In genomic region chr1:111195002-111195684, GRCh38 we compare ENCODE assay signal across 15 cellular contexts. TPM values are rescaled to one million over a fixed set of nuclear protein-coding genes. Genes with fewer than 3 reads are reported as not detected.
DNase-seq lines count a peak whose midpoint lies in the region; ATAC-seq and TF ChIP-seq lines count a peak whose summit lies in the region.
"Had no signal": no experiment of that assay in that cellular context is flagged by ENCODE, and none has a peak within 500 bp of the region (broad histone marks: within the 10 kb centered on the region; RNA-seq: fewer than 3 reads in every experiment).

No MANE protein-coding gene starts in this region.

- H3K27ac ChIP-seq in coronary artery: no peak overlapping the region
- H3K27ac ChIP-seq: sigmoid colon had no signal

- peak overlapping the region; percentile 99 for H3K27ac Mint-ChIP-seq in activated T-cell treated with anti-CD3 and anti-CD28 coated beads, Interleukin-2, amount 50 U/mL, for 72 hours
- peak overlapping the region; percentile 85 to 98 for H3K27ac Mint-ChIP-seq in activated naive CD4-positive, alpha-beta T cell treated with anti-CD3 and anti-CD28 coated beads, Interleukin-2, amount 50 U/mL, for 72 hours
- peak overlapping the region; percentile 74 to 79 for H3K27ac Mint-ChIP-seq in stimulated activated naive CD8-positive, alpha-beta T cell treated with anti-CD3 and anti-CD28 coated beads, Interleukin-15, amount 100 ng/mL, for 72 hours
- H3K27ac Mint-ChIP-seq: H9 had no signal

- peaks cover 83% of the 10 kb centered on the region for H3K4me1 Mint-ChIP-seq in activated T-cell treated with anti-CD3 and anti-CD28 coated beads, Interleukin-2, amount 50 U/mL, for 72 hours (ENCODE audit: low read depth)
- H3K4me1 Mint-ChIP-seq in stimulated activated naive CD8-positive, alpha-beta T cell treated with anti-CD3 and anti-CD28 coated beads, Interleukin-15, amount 100 ng/mL, for 72 hours: peaks cover 78% of the 10 kb centered on the region

- H3K4me3 Mint-ChIP-seq in activated T-cell treated with anti-CD3 and anti-CD28 coated beads, Interleukin-2, amount 50 U/mL, for 72 hours: peak overlapping the region; percentile 93 to 98
- H3K4me3 Mint-ChIP-seq in stimulated activated naive CD8-positive, alpha-beta T cell treated with anti-CD3 and anti-CD28 coated beads, Interleukin-15, amount 100 ng/mL, for 72 hours: peak overlapping the region; percentile 87 to 98
- H3K4me3 Mint-ChIP-seq: H9 had no signal

- DNase-seq in activated T-cell treated with anti-CD3 and anti-CD28 coated beads, Interleukin-2, amount 50 U/mL, for 72 hours: no peak
- DNase-seq in activated T-cell treated with anti-CD3 and anti-CD28 coated beads for 4 hours (no peak), left lobe of liver (ENCODE audit: low spot score) (peak; percentile 45), COLO829 (ENCODE audit: low spot score) (no peak), NCI-H1930 (lab: John Stamatoyannopoulos, UW) (no peak), coronary artery (ENCODE audit: low spot score) (no peak)
- DNase-seq in activated naive CD4-positive, alpha-beta T cell treated with anti-CD3 and anti-CD28 coated beads, Interleukin-2, amount 50 U/mL, for 72 hours (ENCODE audit: low spot score in 2 of 2): no peak
- DNase-seq in stimulated activated naive CD8-positive, alpha-beta T cell treated with anti-CD3 and anti-CD28 coated beads, Interleukin-15, amount 100 ng/mL, for 72 hours: no peak
- DNase-seq: aorta, cortex of kidney, DMS153, H9, NCI-H1105 treated with DMSO at 0.1 percent for 48 hours, NCI-H226, sigmoid colon had no signal

- H3K27me3 Mint-ChIP-seq in activated T-cell treated with anti-CD3 and anti-CD28 coated beads, Interleukin-2, amount 50 U/mL, for 72 hours (ENCODE audit: low read depth): no peaks in the 10 kb centered on the region
- H3K27me3 Mint-ChIP-seq in stimulated activated naive CD8-positive, alpha-beta T cell treated with anti-CD3 and anti-CD28 coated beads, Interleukin-15, amount 100 ng/mL, for 72 hours: no peaks in the 10 kb centered on the region

- no peak for ATAC-seq in activated T-cell treated with anti-CD3 and anti-CD28 coated beads, Interleukin-2, amount 50 U/mL, for 72 hours (replicated peaks in 1 of 2)
- ATAC-seq in activated naive CD4-positive, alpha-beta T cell treated with anti-CD3 and anti-CD28 coated beads, Interleukin-2, amount 50 U/mL, for 72 hours: no peak
- peak; percentile 45 for ATAC-seq in left lobe of liver
- no peak for ATAC-seq in stimulated activated naive CD8-positive, alpha-beta T cell treated with anti-CD3 and anti-CD28 coated beads, Interleukin-15, amount 100 ng/mL, for 72 hours

- peaks cover 47 to 82% of the 10 kb centered on the region in 2 donors for H3K36me3 Mint-ChIP-seq in activated T-cell treated with anti-CD3 and anti-CD28 coated beads, Interleukin-2, amount 50 U/mL, for 72 hours (ENCODE audit: insufficient read depth in 2 of 2)
- H3K36me3 Mint-ChIP-seq in activated naive CD4-positive, alpha-beta T cell treated with anti-CD3 and anti-CD28 coated beads, Interleukin-2, amount 50 U/mL, for 72 hours: peaks cover 94 to 100% of the 10 kb centered on the region in 2 donors

- TF ChIP-seq CTCF in coronary artery (IDR thresholded peaks at IDR 0.05): no peak

- H3K9me3 Mint-ChIP-seq in activated T-cell treated with anti-CD3 and anti-CD28 coated beads, Interleukin-2, amount 50 U/mL, for 72 hours: no peaks in the 10 kb centered on the region
- no peaks in the 10 kb centered on the region for H3K9me3 Mint-ChIP-seq in activated naive CD4-positive, alpha-beta T cell treated with anti-CD3 and anti-CD28 coated beads, Interleukin-2, amount 50 U/mL, for 72 hours
- no peaks in the 10 kb centered on the region for H3K9me3 Mint-ChIP-seq in stimulated activated naive CD8-positive, alpha-beta T cell treated with anti-CD3 and anti-CD28 coated beads, Interleukin-15, amount 100 ng/mL, for 72 hours
- H3K9me3 Mint-ChIP-seq: H9 had no signal

- no peak overlapping the region for H3K4me3 ChIP-seq in coronary artery
- H3K4me3 ChIP-seq: sigmoid colon had no signal

RNA-seq across cellular contexts. Expression of gene DENND2D, which starts 5.3 kb away (rescaled TPM):
- total RNA-seq in activated T-cell treated with anti-CD3 and anti-CD28 coated beads, Interleukin-2, amount 50 U/mL, for 72 hours: 100 to 1,000 TPM; 134 to 165 TPM
- 100 to 1,000 TPM; 213 to 221 TPM for total RNA-seq in activated naive CD4-positive, alpha-beta T cell treated with anti-CD3 and anti-CD28 coated beads, Interleukin-2, amount 50 U/mL, for 72 hours
- 14.9 TPM for total RNA-seq in left lobe of liver

RNA-seq across cellular contexts. Expression of gene CHI3L2, which starts 32.4 kb away (rescaled TPM):
- 10 to 100 TPM in 1 of 2 donors, 1 to 10 TPM in 1; 9.0 to 10.6 TPM for total RNA-seq in activated T-cell treated with anti-CD3 and anti-CD28 coated beads, Interleukin-2, amount 50 U/mL, for 72 hours
- total RNA-seq in activated naive CD4-positive, alpha-beta T cell treated with anti-CD3 and anti-CD28 coated beads, Interleukin-2, amount 50 U/mL, for 72 hours: 10 to 100 TPM; 13.8 to 25.0 TPM
- 0.23 TPM for total RNA-seq in left lobe of liver
- total RNA-seq: H9 had no signal

RNA-seq across cellular contexts. Expression of gene CEPT1, which starts 55.1 kb away (rescaled TPM):
- 10 to 100 TPM; 44.5 to 50.4 TPM for total RNA-seq in activated T-cell treated with anti-CD3 and anti-CD28 coated beads, Interleukin-2, amount 50 U/mL, for 72 hours
- 10 to 100 TPM; 22.9 to 41.6 TPM for total RNA-seq in activated naive CD4-positive, alpha-beta T cell treated with anti-CD3 and anti-CD28 coated beads, Interleukin-2, amount 50 U/mL, for 72 hours
- 26.6 TPM for total RNA-seq in left lobe of liver

RNA-seq across cellular contexts. Expression of gene DRAM2, which starts 55.2 kb away (rescaled TPM):
- 10 to 100 TPM; 73.3 to 89.4 TPM for total RNA-seq in activated T-cell treated with anti-CD3 and anti-CD28 coated beads, Interleukin-2, amount 50 U/mL, for 72 hours
- total RNA-seq in activated naive CD4-positive, alpha-beta T cell treated with anti-CD3 and anti-CD28 coated beads, Interleukin-2, amount 50 U/mL, for 72 hours: 10 to 100 TPM; 23.0 to 36.1 TPM
- 15.0 TPM for total RNA-seq in left lobe of liver
